Comparison of ENCODE assay signal across 20 cellular contexts in genomic region chr5:94267350-94267899, GRCh38.
"Had no signal": no experiment of that assay in that cellular context is flagged by ENCODE, and none has a peak within 500 bp of the region (broad histone marks: within the 10 kb centered on the region; RNA-seq: fewer than 3 reads in every experiment).

No MANE protein-coding gene starts in this region.

- H3K9me3 ChIP-seq: neutrophil, testis, upper lobe of right lung, vagina had no signal

- H2AFZ ChIP-seq: hepatocyte had no signal

- H3K79me2 ChIP-seq: hepatocyte had no signal

- H3K4me1 ChIP-seq: foreskin keratinocyte, spleen, testis, tibial nerve, upper lobe of right lung, vagina had no signal

- H3K36me3 ChIP-seq: neutrophil, spleen, tibial nerve, upper lobe of right lung, vagina had no signal

- H3K27ac ChIP-seq: foreskin keratinocyte, hepatocyte, neutrophil, spleen, testis, tibial nerve, upper lobe of right lung, vagina had no signal

- H3K27me3 ChIP-seq: foreskin keratinocyte, hepatocyte, neutrophil, spleen, testis, tibial nerve, upper lobe of right lung, vagina had no signal

- H3K4me2 ChIP-seq: hepatocyte had no signal

- DNase-seq: dermis blood vessel endothelial cell; erythroblast; foreskin keratinocyte; left colon; naive thymus-derived CD4-positive, alpha-beta T cell; nephron progenitor cell; spleen; stimulated activated CD4-positive, alpha-beta T cell treated with anti-CD3 and anti-CD28 coated beads, Interleukin-15, amount 100 ng/mL, for 24 hours; stimulated activated CD4-positive, alpha-beta T cell treated with anti-CD3 and anti-CD28 coated beads, Interleukin-1b, Interleukin-23, amount 100 ng/mL, for 48 hours; stimulated activated CD4-positive, alpha-beta T cell treated with anti-CD3 and anti-CD28 coated beads, Interleukin-4, amount 100 ng/mL, for 24 hours; stimulated activated naive B cell treated with anti-CD40 and anti-IgM and Interleukin-4, amounts not matched to agents 10 μg/mL and 1 μg/mL and 100 μg/mL, for 72 hours; stimulated activated naive CD8-positive, alpha-beta T cell treated with anti-CD3 and anti-CD28 coated beads, Interleukin-15, amount 100 ng/mL, for 72 hours; testis; upper lobe of right lung had no signal

- ATAC-seq: foreskin keratinocyte; left colon; naive thymus-derived CD4-positive, alpha-beta T cell; sciatic nerve; stimulated activated naive B cell treated with anti-CD40 and anti-IgM and Interleukin-4, amounts not matched to agents 10 μg/mL and 1 μg/mL and 100 μg/mL, for 72 hours; stimulated activated naive CD8-positive, alpha-beta T cell treated with anti-CD3 and anti-CD28 coated beads, Interleukin-15, amount 100 ng/mL, for 72 hours; upper lobe of right lung had no signal

- H3K4me3 ChIP-seq: hepatocyte, spleen, testis, tibial nerve, upper lobe of right lung, vagina had no signal

- FAIRE-seq: endothelial cell of umbilical vein had no signal
